1 cellular context compared by ENCODE assay signal in genomic region chr1:74732960-74733615, GRCh38.
TF ChIP-seq lines count a peak whose summit lies in the region.

Gene CRYZ, minus strand, starts transcription at chr1:74733050. Its CDS starts 8,229 bp downstream, at chr1:74724821.
Gene TYW3, plus strand, starts transcription at chr1:74733152. Its CDS starts 93 bp downstream, at chr1:74733245.

TF ChIP-seq in HepG2, 621 proteins besides CTCF, POLR2A, EP300 and RAD21 (continued from another document and continues in another):
- no peak for TF ChIP-seq ZBTB4 (CRISPR knock-in tag; IDR thresholded peaks at IDR 0.05; ENCODE audit: borderline replicate concordance)
- TF ChIP-seq ZNF382 (CRISPR knock-in tag; IDR thresholded peaks at IDR 0.05; ENCODE audit: borderline replicate concordance) = no peak
- peak; percentile 50 for TF ChIP-seq BCL6 (CRISPR knock-in tag; IDR thresholded peaks at IDR 0.05)
- TF ChIP-seq HMG20B (CRISPR knock-in tag; conservative IDR thresholded peaks at IDR 0.05) = no peak; the same call in 1 of the 2 replicates
- TF ChIP-seq SOX13 (IDR thresholded peaks at IDR 0.05) = no peak
- TF ChIP-seq SOX13 (CRISPR knock-in tag; conservative IDR thresholded peaks at IDR 0.05 in 1 of 2, IDR thresholded peaks at IDR 0.05 in 1 of 2) = peak in 1 of 2 experiments; percentile 40; a peak in 2 of 4 replicates
- peak; percentile 61; the same call in 1 of the 2 replicates for TF ChIP-seq ZNF160 (CRISPR knock-in tag; IDR thresholded peaks at IDR 0.05)
- TF ChIP-seq FOXC1 (CRISPR knock-in tag; IDR thresholded peaks at IDR 0.05; ENCODE audit: borderline replicate concordance) = no peak
- TF ChIP-seq HNRNPLL (IDR thresholded peaks at IDR 0.05; ENCODE audit: low read depth, low read length, poor library complexity, severe bottlenecking) = peak; percentile 34
- no peak; the same call in 1 of the 2 replicates for TF ChIP-seq TFDP2 (CRISPR knock-in tag; IDR thresholded peaks at IDR 0.05)
- TF ChIP-seq ISL2 (CRISPR knock-in tag; IDR thresholded peaks at IDR 0.05) = peak; percentile 77
- TF ChIP-seq ZNF33A (CRISPR knock-in tag; IDR thresholded peaks at IDR 0.05; ENCODE audit: borderline replicate concordance) = no peak; the same call in 1 of the 2 replicates
- TF ChIP-seq MAFG (CRISPR knock-in tag; IDR thresholded peaks at IDR 0.05) = no peak
- no peak for TF ChIP-seq ZNF430 (CRISPR knock-in tag; IDR thresholded peaks at IDR 0.05)
- no peak for TF ChIP-seq ZNF225 (CRISPR knock-in tag; IDR thresholded peaks at IDR 0.05)
- TF ChIP-seq PRDM4 (CRISPR knock-in tag; IDR thresholded peaks at IDR 0.05; ENCODE audit: borderline replicate concordance) = 0 out of 2 replicates have a peak, but pooled peaks have one; percentile 35
- TF ChIP-seq MNT (IDR thresholded peaks at IDR 0.05) = no peak
- peak; percentile 75 for TF ChIP-seq ZSCAN21 (CRISPR knock-in tag; IDR thresholded peaks at IDR 0.05; ENCODE audit: borderline replicate concordance)
- peak; percentile 87 for TF ChIP-seq PHF8 (CRISPR knock-in tag; IDR thresholded peaks at IDR 0.05)
- TF ChIP-seq ZNF296 (CRISPR knock-in tag; conservative IDR thresholded peaks at IDR 0.05) = no peak
- TF ChIP-seq ZFP82 (CRISPR knock-in tag; IDR thresholded peaks at IDR 0.05; ENCODE audit: borderline replicate concordance) = 0 out of 2 replicates have a peak, but pooled peaks have one; percentile 47
- 0 out of 2 replicates have a peak, but pooled peaks have one; percentile 70 for TF ChIP-seq WIZ (CRISPR knock-in tag; IDR thresholded peaks at IDR 0.05)
- peak; percentile 90; the same call in 1 of the 2 replicates for TF ChIP-seq ZNF709 (CRISPR knock-in tag; IDR thresholded peaks at IDR 0.05)
- TF ChIP-seq ZNF337 (CRISPR knock-in tag; IDR thresholded peaks at IDR 0.05; ENCODE audit: borderline replicate concordance, low read depth) = no peak
- peak; percentile 57; the same call in 1 of the 2 replicates for TF ChIP-seq ZKSCAN8 (CRISPR knock-in tag; IDR thresholded peaks at IDR 0.05; ENCODE audit: borderline replicate concordance)
- TF ChIP-seq PRPF4 (IDR thresholded peaks at IDR 0.05; ENCODE audit: low read depth, low read length, poor library complexity, severe bottlenecking) = no peak
- TF ChIP-seq XRCC5 (optimal IDR thresholded peaks at IDR 0.05; ENCODE audit: low read length) = peak; percentile 69
- no peak for TF ChIP-seq ZSCAN20 (CRISPR knock-in tag; IDR thresholded peaks at IDR 0.05; ENCODE audit: borderline replicate concordance)
- no peak for TF ChIP-seq TAF15 (IDR thresholded peaks at IDR 0.05; ENCODE audit: low read depth, low read length, poor library complexity, severe bottlenecking)
- no peak for TF ChIP-seq ZNF496 (CRISPR knock-in tag; IDR thresholded peaks at IDR 0.05; ENCODE audit: insufficient replicate concordance)
- no peak for TF ChIP-seq POLR2AphosphoS2 (IDR thresholded peaks at IDR 0.05; ENCODE audit: low read depth, low read length)
- TF ChIP-seq ZNF276 (CRISPR knock-in tag; IDR thresholded peaks at IDR 0.05; ENCODE audit: low read depth) = no peak
- TF ChIP-seq ONECUT2 (CRISPR knock-in tag; IDR thresholded peaks at IDR 0.05) = no peak
- TF ChIP-seq ZNF619 (CRISPR knock-in tag; IDR thresholded peaks at IDR 0.05) = peak; percentile 91
- TF ChIP-seq ZNF766 (CRISPR knock-in tag; IDR thresholded peaks at IDR 0.05; ENCODE audit: borderline replicate concordance) = 0 out of 2 replicates have a peak, but pooled peaks have one; percentile 53
- no peak for TF ChIP-seq MLX (CRISPR knock-in tag; IDR thresholded peaks at IDR 0.05)
- peak; percentile 86 for TF ChIP-seq THAP11 (CRISPR knock-in tag; IDR thresholded peaks at IDR 0.05)
- TF ChIP-seq ZNF44 (CRISPR knock-in tag; IDR thresholded peaks at IDR 0.05) = no peak
- TF ChIP-seq TERF1 (CRISPR knock-in tag; IDR thresholded peaks at IDR 0.05) = no peak
- TF ChIP-seq ZNF142 (CRISPR knock-in tag; IDR thresholded peaks at IDR 0.05) = no peak
- no peak for TF ChIP-seq SKIL (CRISPR knock-in tag; IDR thresholded peaks at IDR 0.05; ENCODE audit: borderline replicate concordance)
